8 cellular contexts compared by ENCODE assay signal in genomic region chr15:100601628-100602063, GRCh38. TPM values are rescaled to one million over a fixed set of nuclear protein-coding genes. Genes with fewer than 3 reads are reported as not detected.
A peak's percentile ranks its signal among the peaks of the same experiment; 100 is the strongest.
DNase-seq lines count a peak whose midpoint lies in the region; ATAC-seq and TF ChIP-seq lines count a peak whose summit lies in the region.

No MANE protein-coding gene starts in this region.

- under 1% methylated on average over 21 of the region's 21 CpGs for WGBS in thymus

- no peaks in the 10 kb centered on the region for H3K27me3 Mint-ChIP-seq in Calu3 (ENCODE audit: unreplicated experiment)

- H3K4me3 ChIP-seq in HCT116 (replicated peaks in 1 of 2; ENCODE audit: low read depth in 1 of 2, low read length in 2 of 2): peak overlapping the region; percentile 73 to 98
- H3K4me3 ChIP-seq in SJSA1: peak overlapping the region; percentile 78
- H3K4me3 ChIP-seq in iPS-15b (ENCODE audit: low read depth, low read length): peak overlapping the region; percentile 94
- H3K4me3 ChIP-seq in thymus (ENCODE audit: low read length): peak overlapping the region; percentile 78

- peaks cover 0 to 3% of the 10 kb centered on the region in 2 experiments; a peak in 1 of 4 replicates for H3K36me3 ChIP-seq in HCT116 (ENCODE audit: control insufficient read depth in 1 of 2, insufficient read depth in 2 of 2, low read length in 2 of 2)
- peaks cover 10% of the 10 kb centered on the region for H3K36me3 ChIP-seq in SJSA1
- no peaks in the 10 kb centered on the region for H3K36me3 ChIP-seq in iPS-15b (ENCODE audit: control insufficient read depth, insufficient read depth, low read length)
- H3K36me3 ChIP-seq in thymus (ENCODE audit: control insufficient read depth, insufficient read depth): no peaks in the 10 kb centered on the region

- BruUV-seq in Calu3 (replicated peaks; lab: Mats Ljungman, UMichigan): TSS peak; percentile 36
- TSS peak; percentile 57 for BruUV-seq in HCT116 (replicated peaks; lab: Mats Ljungman, UMichigan)

- TF ChIP-seq RAD21 in HCT116 (IDR thresholded peaks at IDR 0.05; ENCODE audit: low read depth): no peak

- POLR2A ChIA-PET in HCT116 (lab: Charles Lee): interaction anchor here (1.1 kb wide), 1 partner anchor 278 kb away, joined by 3 read pairs; the partner anchor contains the start of gene ALDH1A3

- H4K20me1 ChIP-seq in HCT116 (ENCODE audit: insufficient read depth): 0 out of 2 replicates have a peak, but pooled peaks cover 5% of the 10 kb centered on the region

- H3K27me3 ChIP-seq in HCT116 (ENCODE audit: insufficient read depth, low read length) (no peaks in the 10 kb centered on the region), SJSA1 (replicated peaks) (no peaks in the 10 kb centered on the region), iPS-15b (ENCODE audit: control insufficient read depth, insufficient read depth, low read length) (no peaks in the 10 kb centered on the region), thymus (ENCODE audit: control insufficient read depth, insufficient read depth) (no peaks in the 10 kb centered on the region)

- peaks cover 14% of the 10 kb centered on the region for H3K36me3 Mint-ChIP-seq in Calu3 (ENCODE audit: insufficient read depth, unreplicated experiment)

- no peaks in the 10 kb centered on the region for H3K9me3 ChIP-seq in HCT116 (ENCODE audit: control insufficient read depth in 1 of 2, insufficient read depth in 1 of 2, low read depth in 1 of 2, low read length in 2 of 2)
- no peaks in the 10 kb centered on the region for H3K9me3 ChIP-seq in SJSA1 (replicated peaks)
- no peaks in the 10 kb centered on the region for H3K9me3 ChIP-seq in iPS-15b (ENCODE audit: control insufficient read depth, insufficient read depth, low read length)
- no peaks in the 10 kb centered on the region for H3K9me3 ChIP-seq in thymus (ENCODE audit: control insufficient read depth)

- TF ChIP-seq CTCF in Calu3 (IDR thresholded peaks at IDR 0.05; ENCODE audit: unreplicated experiment) (no peak), HCT116 (IDR thresholded peaks at IDR 0.05 in 2 of 3, conservative IDR thresholded peaks at IDR 0.05 in 1 of 3; ENCODE audit: borderline replicate concordance in 1 of 3, insufficient read depth in 1 of 3, low read depth in 2 of 3, low read length in 2 of 3) (no peak)

- H2AFZ ChIP-seq in HCT116 (ENCODE audit: low read depth, low read length, poor library complexity, severe bottlenecking): peak overlapping the region; percentile 24

- ATAC-seq in HCT116 (peak; percentile 26), HG02588 (IDR thresholded peaks at IDR 0.05; ENCODE audit: unreplicated experiment) (no peak)

- H3K9me2 ChIP-seq in HCT116 (ENCODE audit: insufficient read depth): no peaks in the 10 kb centered on the region

- CTCF ChIA-PET in Calu3 (lab: Charles Lee) (interaction anchor here (0.9 to 1.4 kb wide), 5 partner anchors 29 to 405 kb away, joined by 3 to 5 read pairs (median 4); no protein-coding TSS in a partner anchor), HCT116 (lab: Charles Lee) (interaction anchor here (1.0 to 2.3 kb wide), 2 partner anchors 252 to 406 kb away, joined by 7 to 10 read pairs; no protein-coding TSS in a partner anchor)

- no peak overlapping the region for H3K4me3 Mint-ChIP-seq in Calu3 (ENCODE audit: low read depth, unreplicated experiment)

- H3K4me1 ChIP-seq in HCT116 (ENCODE audit: control insufficient read depth in 1 of 2, insufficient read depth in 2 of 2, low read length in 2 of 2) (peaks cover 16 to 17% of the 10 kb centered on the region in 2 experiments), SJSA1 (replicated peaks) (peaks cover 10% of the 10 kb centered on the region), iPS-15b (ENCODE audit: control insufficient read depth, insufficient read depth, low read length) (peaks cover 2% of the 10 kb centered on the region), thymus (ENCODE audit: control insufficient read depth, insufficient read depth, low read length) (peaks cover 18% of the 10 kb centered on the region)

- no peaks in the 10 kb centered on the region for H3K9me3 Mint-ChIP-seq in Calu3 (ENCODE audit: low read depth, unreplicated experiment)

- peaks cover 40% of the 10 kb centered on the region for H3K4me1 Mint-ChIP-seq in Calu3 (ENCODE audit: low read depth, unreplicated experiment)

- peak overlapping the region; percentile 83 for H3K4me2 ChIP-seq in HCT116 (ENCODE audit: low read length)

- intact Hi-C loops in Calu3 (cut with micrococcal nuclease; ENCODE audit: unreplicated experiment): no loop called here
- intact Hi-C loops in HCT116 (cut with micrococcal nuclease): loop anchor here (5.0 to 10.0 kb wide), 2 partner anchors 249 to 677 kb away; no protein-coding TSS in a partner anchor

- DNase-seq in Calu3: no peak
- no peak for DNase-seq in HCT116 (ENCODE audit: low read depth, low spot score)
- DNase-seq in SJSA1 (ENCODE audit: low read depth in 1 of 2, low spot score in 2 of 2): no peak
- DNase-seq in mucosa of gallbladder (ENCODE audit: low spot score): no peak
- no peak for DNase-seq in NCI-H1694 treated with DMSO at 0.1 percent for 48 hours (lab: John Stamatoyannopoulos, UW)

- H3K27ac ChIP-seq in HCT116 (ENCODE audit: low read depth, low read length) (peak overlapping the region; percentile 58), SJSA1 (no peak overlapping the region), thymus (ENCODE audit: low read depth) (peak overlapping the region; percentile 75)

- TF ChIP-seq POLR2A in HCT116 (IDR thresholded peaks at IDR 0.05; ENCODE audit: borderline replicate concordance, extremely low read depth, insufficient read depth, insufficient read length): no peak

- H3K79me2 ChIP-seq in HCT116 (ENCODE audit: insufficient read depth, low read length): peaks cover 90% of the 10 kb centered on the region

- RAD21 ChIA-PET in HCT116 (lab: Charles Lee; ENCODE audit: low non-redundant PET in 1 of 2, low total read pairs in 2 of 2, uncharacterized antibody in 2 of 2, unreplicated experiment in 2 of 2): no interaction called here

- H3K9ac ChIP-seq in HCT116 (ENCODE audit: low read length): peak overlapping the region; percentile 86
- peak overlapping the region; percentile 63 for H3K9ac ChIP-seq in iPS-15b (ENCODE audit: low read depth, low read length)

- no peak overlapping the region for H3K27ac Mint-ChIP-seq in Calu3 (ENCODE audit: unreplicated experiment)

TF ChIP-seq in HCT116, 20 proteins besides CTCF, POLR2A, EP300 and RAD21:
- TF ChIP-seq ZFX (IDR thresholded peaks at IDR 0.05) (no peak), SRF (IDR thresholded peaks at IDR 0.05; ENCODE audit: low read depth) (no peak), ZNF274 (IDR thresholded peaks at IDR 0.05; ENCODE audit: low read depth, low read length) (no peak), CEBPB (IDR thresholded peaks at IDR 0.05; ENCODE audit: low read depth) (no peak), ATF3 (IDR thresholded peaks at IDR 0.05) (no peak), REST (IDR thresholded peaks at IDR 0.05; ENCODE audit: low read depth) (no peak), EZH2phosphoT487 (IDR thresholded peaks at IDR 0.05; ENCODE audit: borderline replicate concordance) (no peak), SIN3A (IDR thresholded peaks at IDR 0.05; ENCODE audit: low read depth) (peak; percentile 38; the same call in 1 of the 2 replicates)

RNA-seq across cellular contexts. Expression of gene LINS1, which starts 0.3 kb away (rescaled TPM):
- total RNA-seq in Calu3 (2022): 25.0 and 25.2 TPM in 2 replicates
- 14.7 TPM for total RNA-seq in HCT116 (2021; ENCODE audit: unreplicated experiment)
- polyA plus RNA-seq in HCT116 (2012): 5.4 and 6.7 TPM in 2 replicates
- 19.3 and 24.2 TPM in 2 replicates for total RNA-seq in SJSA1 (2014; rRNA removed; shearing (Covaris generic))
- 19.1 TPM for polyA plus RNA-seq in thymus
- 9.5 TPM for total RNA-seq in mucosa of gallbladder

RNA-seq across cellular contexts. Expression of gene ASB7, which starts 0.7 kb away (rescaled TPM):
- total RNA-seq in Calu3 (2022) (19.4 and 23.0 TPM in 2 replicates), HCT116 (2021; ENCODE audit: unreplicated experiment) (16.6 TPM), mucosa of gallbladder (13.4 TPM)
- 9.4 and 10.1 TPM in 2 replicates for polyA plus RNA-seq in HCT116 (2012)
- 8.6 and 11.4 TPM in 2 replicates for total RNA-seq in SJSA1 (2014; rRNA removed; shearing (Covaris generic))
- 6.5 TPM for polyA plus RNA-seq in thymus
